In the genomic region with DNA sequence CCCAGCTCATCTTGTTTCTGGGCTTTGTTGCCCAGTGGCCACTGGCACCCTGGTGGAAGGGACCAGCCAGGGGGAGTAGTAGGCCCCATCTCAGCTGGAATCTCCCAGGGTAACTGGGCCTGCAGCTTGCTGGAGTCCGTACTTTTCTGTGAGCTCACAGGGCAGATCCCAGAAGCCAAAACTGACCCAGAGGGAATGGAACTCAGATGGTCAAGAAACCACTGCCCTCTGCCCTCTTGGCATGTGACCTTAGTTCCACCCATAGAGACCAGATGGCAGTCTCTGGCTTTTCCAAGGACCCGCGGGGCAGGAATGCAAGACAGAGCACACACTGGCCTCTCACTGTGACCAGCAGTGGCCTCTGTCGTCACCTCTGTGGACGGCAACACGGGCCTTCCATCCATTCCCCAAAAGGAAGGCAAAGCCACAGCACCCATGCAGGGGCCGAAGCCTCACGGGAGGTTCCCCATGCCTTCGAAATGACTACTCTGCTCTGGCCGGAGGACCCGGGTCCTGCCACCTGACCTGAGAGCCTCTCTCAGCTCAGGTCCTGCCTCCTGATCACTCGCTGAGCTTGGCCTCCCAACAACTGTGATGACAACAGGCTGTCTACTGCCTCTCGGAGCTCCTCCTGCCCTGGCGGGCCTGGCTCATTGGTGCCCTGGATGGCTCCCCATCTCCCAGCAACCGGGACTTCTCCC, we compare ENCODE assay signal across 1 cellular context.
TF ChIP-seq lines count a peak whose summit lies in the region.

No MANE protein-coding gene starts in this region.

TF ChIP-seq in SK-N-SH treated with all-trans-retinoic acid at 6 μM for 48 hours, 23 proteins besides CTCF, POLR2A, EP300 and RAD21 (continued from another document):
- TF ChIP-seq, protein P1, sequence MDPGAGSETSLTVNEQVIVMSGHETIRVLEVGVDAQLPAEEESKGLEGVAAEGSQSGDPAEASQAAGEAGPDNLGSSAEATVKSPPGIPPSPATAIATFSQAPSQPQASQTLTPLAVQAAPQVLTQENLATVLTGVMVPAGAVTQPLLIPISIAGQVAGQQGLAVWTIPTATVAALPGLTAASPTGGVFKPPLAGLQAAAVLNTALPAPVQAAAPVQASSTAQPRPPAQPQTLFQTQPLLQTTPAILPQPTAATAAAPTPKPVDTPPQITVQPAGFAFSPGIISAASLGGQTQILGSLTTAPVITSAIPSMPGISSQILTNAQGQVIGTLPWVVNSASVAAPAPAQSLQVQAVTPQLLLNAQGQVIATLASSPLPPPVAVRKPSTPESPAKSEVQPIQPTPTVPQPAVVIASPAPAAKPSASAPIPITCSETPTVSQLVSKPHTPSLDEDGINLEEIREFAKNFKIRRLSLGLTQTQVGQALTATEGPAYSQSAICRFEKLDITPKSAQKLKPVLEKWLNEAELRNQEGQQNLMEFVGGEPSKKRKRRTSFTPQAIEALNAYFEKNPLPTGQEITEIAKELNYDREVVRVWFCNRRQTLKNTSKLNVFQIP (CRISPR knock-in tag; IDR thresholded peaks at IDR 0.05; ENCODE audit: borderline replicate concordance, low read depth) = no peak
